In genomic region chr9:124341455-124342170, GRCh38 we compare ENCODE assay signal across 27 cellular contexts.
DNase-seq lines count a peak whose midpoint lies in the region; ATAC-seq and TF ChIP-seq lines count a peak whose summit lies in the region.
"Had no signal": no experiment of that assay in that cellular context is flagged by ENCODE, and none has a peak within 500 bp of the region (broad histone marks: within the 10 kb centered on the region; RNA-seq: fewer than 3 reads in every experiment).

No MANE protein-coding gene starts in this region.

- in situ Hi-C loops in Panc1 (cut with HindIII; ENCODE audit: low pct_unique_long_range_greater_than_20kb, low sequenced_read_pairs), result no loop called here

- intact Hi-C loops in Panc1 (cut with micrococcal nuclease; ENCODE audit: unreplicated experiment), result no loop called here

- H3K9me3 Mint-ChIP-seq in activated naive CD4-positive, alpha-beta T cell treated with anti-CD3 and anti-CD28 coated beads, Interleukin-2, amount 50 U/mL, for 72 hours, result no peaks in the 10 kb centered on the region
- H3K9me3 Mint-ChIP-seq in glutamatergic neuron (ENCODE audit: unreplicated experiment), result peaks cover 12% of the 10 kb centered on the region
- H3K9me3 Mint-ChIP-seq in stimulated activated effector memory CD8-positive, alpha-beta T cell treated with anti-CD3 and anti-CD28 coated beads, Interleukin-12 subunit alpha, Interleukin-12 subunit beta, amount 100 ng/mL, for 72 hours, result no peaks in the 10 kb centered on the region
- H3K9me3 Mint-ChIP-seq: activated B cell treated with CpG ODN at 0.5 μM for 24 hours had no signal

- POLR2A ChIA-PET in Panc1 (lab: Charles Lee), result no interaction called here

- H3K4me1 Mint-ChIP-seq in glutamatergic neuron (ENCODE audit: low read depth, unreplicated experiment), result peaks cover 15% of the 10 kb centered on the region
- H3K4me1 Mint-ChIP-seq in stimulated activated effector memory CD8-positive, alpha-beta T cell treated with anti-CD3 and anti-CD28 coated beads, Interleukin-12 subunit alpha, Interleukin-12 subunit beta, amount 100 ng/mL, for 72 hours, result no peaks in the 10 kb centered on the region
- H3K4me1 Mint-ChIP-seq: activated B cell treated with CpG ODN at 0.5 μM for 24 hours; activated naive CD8-positive, alpha-beta T cell treated with anti-CD3 and anti-CD28 coated beads, Interleukin-2, amount 10 ng/mL, durations not matched to agents 7 days and 5 days had no signal

- no peak overlapping the region for H3K4me3 ChIP-seq in Panc1 (ENCODE audit: low read depth in 2 of 2, low read length in 2 of 2)
- H3K4me3 ChIP-seq: GM23338, sigmoid colon, upper lobe of right lung had no signal

- H3K36me3 ChIP-seq in Panc1 (ENCODE audit: control insufficient read depth, insufficient read depth, low read length), result 0 out of 2 replicates have a peak, but pooled peaks cover 2% of the 10 kb centered on the region

- H3K4me3 Mint-ChIP-seq in glutamatergic neuron (ENCODE audit: unreplicated experiment), result no peak overlapping the region
- no peak overlapping the region for H3K4me3 Mint-ChIP-seq in stimulated activated effector memory CD8-positive, alpha-beta T cell treated with anti-CD3 and anti-CD28 coated beads, Interleukin-12 subunit alpha, Interleukin-12 subunit beta, amount 100 ng/mL, for 72 hours
- H3K4me3 Mint-ChIP-seq: activated B cell treated with CpG ODN at 0.5 μM for 24 hours; activated naive CD8-positive, alpha-beta T cell treated with anti-CD3 and anti-CD28 coated beads, Interleukin-2, amount 10 ng/mL, durations not matched to agents 7 days and 5 days; GM23338; nephron progenitor cell had no signal

- no peaks in the 10 kb centered on the region for H3K27me3 ChIP-seq in Panc1 (ENCODE audit: control insufficient read depth, insufficient read depth, low read length)
- H3K27me3 ChIP-seq: sigmoid colon, upper lobe of right lung had no signal

- no peak for DNase-seq in activated naive CD4-positive, alpha-beta T cell treated with anti-CD3 and anti-CD28 coated beads, Interleukin-2, amount 50 U/mL, for 72 hours (ENCODE audit: low spot score in 2 of 2)
- DNase-seq in activated naive CD4-positive, alpha-beta T cell treated with anti-CD3 and anti-CD28 coated beads, Interleukin-2, amount 50 U/mL, for 16 hours, result no peak
- DNase-seq in Panc1 (ENCODE audit: low read depth, low spot score) (no peak), glutamatergic neuron (peak; percentile 8)
- no peak for DNase-seq in stimulated activated effector memory CD8-positive, alpha-beta T cell treated with anti-CD3 and anti-CD28 coated beads, Interleukin-12 subunit alpha, Interleukin-12 subunit beta, amount 100 ng/mL, for 72 hours (ENCODE audit: low spot score in 2 of 2)
- DNase-seq: 8988T; activated B cell treated with CpG ODN at 0.5 μM for 24 hours; activated CD4-positive, alpha-beta T cell treated with anti-CD3 and anti-CD28 coated beads, Interleukin-2, amount 50 U/mL, for 4 hours; activated naive CD8-positive, alpha-beta T cell treated with anti-CD3 and anti-CD28 coated beads, Interleukin-2, amount 10 ng/mL, durations not matched to agents 7 days and 5 days; DMS153; effector CD8-positive, alpha-beta T cell; erythroblast; foreskin fibroblast; left colon; MV-4-11; NCI-H187 treated with DMSO at 0.1 percent for 48 hours; NCI-H774; nephron progenitor cell; sigmoid colon; stimulated activated CD8-positive, alpha-beta memory T cell treated with anti-CD3 and anti-CD28 coated beads, Interleukin-4, amount 100 ng/mL, for 48 hours; SW 1271; upper lobe of right lung had no signal

- H3K9me3 ChIP-seq in Panc1 (ENCODE audit: control insufficient read depth, insufficient read depth, low read depth, low read length), result no peaks in the 10 kb centered on the region
- H3K9me3 ChIP-seq: upper lobe of right lung had no signal

- no peak for ATAC-seq in activated naive CD4-positive, alpha-beta T cell treated with anti-CD3 and anti-CD28 coated beads, Interleukin-2, amount 50 U/mL, for 72 hours
- ATAC-seq in Panc1, result no peak
- ATAC-seq in stimulated activated effector memory CD8-positive, alpha-beta T cell treated with anti-CD3 and anti-CD28 coated beads, Interleukin-12 subunit alpha, Interleukin-12 subunit beta, amount 100 ng/mL, for 72 hours, result no peak
- no peak for ATAC-seq in HG02938 (IDR thresholded peaks at IDR 0.05; ENCODE audit: unreplicated experiment)
- ATAC-seq in GM21447 (IDR thresholded peaks at IDR 0.05; ENCODE audit: unreplicated experiment), result no peak
- no peak for ATAC-seq in HG03039 (IDR thresholded peaks at IDR 0.05; ENCODE audit: unreplicated experiment)
- ATAC-seq: GM23338, left colon had no signal

- H3K27me3 Mint-ChIP-seq in glutamatergic neuron (ENCODE audit: unreplicated experiment), result peaks cover 9% of the 10 kb centered on the region
- H3K27me3 Mint-ChIP-seq: activated B cell treated with CpG ODN at 0.5 μM for 24 hours; activated naive CD8-positive, alpha-beta T cell treated with anti-CD3 and anti-CD28 coated beads, Interleukin-2, amount 10 ng/mL, durations not matched to agents 7 days and 5 days had no signal

- peaks cover 21% of the 10 kb centered on the region for H3K4me1 ChIP-seq in Panc1 (ENCODE audit: control insufficient read depth, insufficient read depth, low read length)
- H3K4me1 ChIP-seq: upper lobe of right lung had no signal

- CTCF ChIA-PET in Panc1 (lab: Charles Lee), result no interaction called here

- BruUV-seq in Panc1 (replicated peaks; lab: Mats Ljungman, UMichigan), result no TSS peak

- H3K27ac ChIP-seq in Panc1 (ENCODE audit: low read length), result 0 out of 2 replicates have a peak overlapping the region, but pooled peaks have one; percentile 57
- H3K27ac ChIP-seq: KMS-11 had no signal

- peak overlapping the region; percentile 12 to 29 for H3K27ac Mint-ChIP-seq in activated naive CD4-positive, alpha-beta T cell treated with anti-CD3 and anti-CD28 coated beads, Interleukin-2, amount 50 U/mL, for 72 hours
- no peak overlapping the region for H3K27ac Mint-ChIP-seq in glutamatergic neuron (ENCODE audit: unreplicated experiment)
- peak overlapping the region; percentile 48 for H3K27ac Mint-ChIP-seq in stimulated activated effector memory CD8-positive, alpha-beta T cell treated with anti-CD3 and anti-CD28 coated beads, Interleukin-12 subunit alpha, Interleukin-12 subunit beta, amount 100 ng/mL, for 72 hours
- H3K27ac Mint-ChIP-seq: activated B cell treated with CpG ODN at 0.5 μM for 24 hours; activated naive CD8-positive, alpha-beta T cell treated with anti-CD3 and anti-CD28 coated beads, Interleukin-2, amount 10 ng/mL, durations not matched to agents 7 days and 5 days; GM23338 had no signal

- H3K36me3 Mint-ChIP-seq in activated naive CD4-positive, alpha-beta T cell treated with anti-CD3 and anti-CD28 coated beads, Interleukin-2, amount 50 U/mL, for 72 hours, result peaks cover 4 to 8% of the 10 kb centered on the region in 2 donors
- H3K36me3 Mint-ChIP-seq in glutamatergic neuron (ENCODE audit: unreplicated experiment), result peaks cover 5% of the 10 kb centered on the region
- H3K36me3 Mint-ChIP-seq in stimulated activated effector memory CD8-positive, alpha-beta T cell treated with anti-CD3 and anti-CD28 coated beads, Interleukin-12 subunit alpha, Interleukin-12 subunit beta, amount 100 ng/mL, for 72 hours, result peaks cover 28% of the 10 kb centered on the region
- H3K36me3 Mint-ChIP-seq: activated naive CD8-positive, alpha-beta T cell treated with anti-CD3 and anti-CD28 coated beads, Interleukin-2, amount 10 ng/mL, durations not matched to agents 7 days and 5 days had no signal

- TF ChIP-seq CTCF in Panc1 (IDR thresholded peaks at IDR 0.05), result no peak
- no peak for TF ChIP-seq CTCF in glutamatergic neuron (IDR thresholded peaks at IDR 0.05; ENCODE audit: partially characterized antibody, unreplicated experiment)
